Comparison of ENCODE assay signal across 12 cellular contexts in the genomic region with DNA sequence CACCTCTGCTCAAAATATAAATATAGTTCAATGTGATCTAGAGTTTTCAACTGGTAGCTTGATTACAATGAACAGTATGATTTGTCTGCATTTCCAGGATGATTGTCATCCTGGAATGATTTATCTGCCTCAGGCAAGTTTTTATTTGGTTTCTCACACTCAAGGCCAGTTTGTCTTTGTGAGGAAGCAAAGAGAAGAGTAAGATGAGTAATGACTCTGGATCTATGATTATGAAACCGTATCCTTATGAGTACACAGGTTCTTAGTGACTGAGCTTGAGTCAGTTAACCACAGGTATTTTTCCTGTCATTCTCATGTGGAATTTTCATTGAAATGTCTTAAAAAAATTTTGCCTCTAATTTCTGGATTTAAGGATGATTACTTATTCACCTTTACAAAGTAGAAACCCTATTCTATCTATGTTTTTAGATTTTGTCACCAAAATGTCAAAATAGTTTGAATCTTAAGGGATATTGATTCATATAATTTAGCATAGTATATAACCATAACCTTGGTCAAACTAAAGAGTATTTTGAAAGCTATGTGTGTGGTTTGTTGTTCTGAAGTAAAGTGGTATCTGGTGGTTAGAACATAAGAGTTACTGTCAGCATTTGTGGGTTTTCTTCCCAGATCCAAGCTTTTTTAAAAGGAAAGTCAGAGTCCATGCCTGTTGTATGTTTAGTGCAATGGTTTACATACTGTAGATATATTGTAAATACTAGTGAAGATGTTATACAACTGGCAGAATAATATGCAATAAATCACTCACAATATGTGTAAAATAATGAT.
DNase-seq lines count a peak whose midpoint lies in the region; ATAC-seq, FAIRE-seq and TF ChIP-seq lines count a peak whose summit lies in the region.
"Had no signal": no experiment of that assay in that cellular context is flagged by ENCODE, and none has a peak within 500 bp of the region (broad histone marks: within the 10 kb centered on the region; RNA-seq: fewer than 3 reads in every experiment).

No MANE protein-coding gene starts in this region.

- H3K4me2 ChIP-seq in endothelial cell of umbilical vein (ENCODE audit: insufficient read depth, low read length) (peak overlapping the region; percentile 45), trophoblast cell (ENCODE audit: low read length) (no peak overlapping the region)

- no peak overlapping the region for H3K23ac ChIP-seq in trophoblast cell (ENCODE audit: low read length)

- no peak overlapping the region for H3K14ac ChIP-seq in trophoblast cell (ENCODE audit: low read length)

- TF ChIP-seq POLR2A in endothelial cell of umbilical vein (IDR thresholded peaks at IDR 0.05; ENCODE audit: low read depth, low read length) (no peak), ovary (IDR thresholded peaks at IDR 0.05) (no peak)

- no peak for TF ChIP-seq EP300 in ovary (IDR thresholded peaks at IDR 0.05)

- H2BK5ac ChIP-seq in trophoblast cell (ENCODE audit: low read depth, low read length, poor library complexity), result no peak overlapping the region

- H3K9ac ChIP-seq in endothelial cell of umbilical vein (replicated peaks; ENCODE audit: extremely low read depth, insufficient read depth, low read length), result peak overlapping the region; percentile 8
- H3K9ac ChIP-seq in trophoblast cell (ENCODE audit: low read length), result no peak overlapping the region

- H2BK120ac ChIP-seq in trophoblast cell (ENCODE audit: insufficient read depth, low read length, poor library complexity), result no peak overlapping the region

- dilution Hi-C loops in endothelial cell of umbilical vein (cut with MboI; ENCODE audit: extremely low pct_ligation_motif_present, low sequenced_read_pairs), result no loop called here

- H4K12ac ChIP-seq in trophoblast cell (ENCODE audit: low read depth, low read length), result no peak overlapping the region

- H3K36me3 ChIP-seq in endothelial cell of umbilical vein (ENCODE audit: control insufficient read depth in 2 of 2, extremely low read depth in 1 of 2, insufficient read depth in 2 of 2, low read length in 2 of 2) (no peaks in the 10 kb centered on the region), trophoblast cell (ENCODE audit: control insufficient read depth in 1 of 2, insufficient read depth in 2 of 2, low read length in 2 of 2) (no peaks in the 10 kb centered on the region), ovary (no peaks in the 10 kb centered on the region)

- peak overlapping the region; percentile 53 for H3K27ac ChIP-seq in endothelial cell of umbilical vein (ENCODE audit: insufficient read depth, low read depth, low read length)
- no peak overlapping the region for H3K27ac ChIP-seq in trophoblast cell (ENCODE audit: low read depth, low read length)
- no peak overlapping the region for H3K27ac ChIP-seq in ovary

- BruUV-seq in endothelial cell of umbilical vein (replicated peaks; lab: Mats Ljungman, UMichigan), result TSS peak; percentile 49

- H2AFZ ChIP-seq in endothelial cell of umbilical vein (ENCODE audit: low read depth, low read length) (no peak overlapping the region), trophoblast cell (ENCODE audit: insufficient read depth, low read length, poor library complexity) (no peak overlapping the region)

- H2BK12ac ChIP-seq in trophoblast cell (ENCODE audit: low read length), result no peak overlapping the region

- no peak overlapping the region for H3K18ac ChIP-seq in trophoblast cell (ENCODE audit: low read length)

- POLR2A ChIA-PET in endothelial cell of umbilical vein (lab: Charles Lee), result no interaction called here

- no peak overlapping the region for H4K91ac ChIP-seq in trophoblast cell (ENCODE audit: low read depth, low read length)

- no peak overlapping the region for H3K4me3 ChIP-seq in endothelial cell of umbilical vein (replicated peaks in 1 of 3; ENCODE audit: insufficient read depth in 1 of 3, low read depth in 1 of 3, low read length in 3 of 3)
- H3K4me3 ChIP-seq in trophoblast cell (ENCODE audit: low read depth, low read length), result no peak overlapping the region
- H3K4me3 ChIP-seq in ovary, result no peak overlapping the region

- no peak for ATAC-seq in HG03342 (IDR thresholded peaks at IDR 0.05; ENCODE audit: unreplicated experiment)
- ATAC-seq: left ventricle myocardium superior, T-helper 17 cell had no signal

- H3K9me3 ChIP-seq in endothelial cell of umbilical vein (replicated peaks; ENCODE audit: control insufficient read depth, insufficient read depth, low read length) (no peaks in the 10 kb centered on the region), trophoblast cell (ENCODE audit: insufficient read depth, low read depth, low read length) (peaks cover 1% of the 10 kb centered on the region), ovary (no peaks in the 10 kb centered on the region)

- H3K4me1 ChIP-seq in endothelial cell of umbilical vein (ENCODE audit: control insufficient read depth, extremely low read depth, insufficient read depth, low read length) (peaks cover 36% of the 10 kb centered on the region), trophoblast cell (ENCODE audit: control insufficient read depth in 1 of 2, insufficient read depth in 2 of 2, low read length in 2 of 2) (peaks cover 0 to 2% of the 10 kb centered on the region in 2 experiments), ovary (ENCODE audit: insufficient read depth) (no peaks in the 10 kb centered on the region)

- H2AK5ac ChIP-seq in trophoblast cell (ENCODE audit: low read length), result no peak overlapping the region

- H3K4ac ChIP-seq in trophoblast cell (ENCODE audit: low read depth, low read length), result no peak overlapping the region

- H4K20me1 ChIP-seq in endothelial cell of umbilical vein (replicated peaks; ENCODE audit: control insufficient read depth, extremely low read depth, insufficient read depth, low read length), result no peaks in the 10 kb centered on the region

- CTCF ChIA-PET in endothelial cell of umbilical vein (lab: Charles Lee), result interaction anchor here (0.9 to 2.8 kb wide), 6 partner anchors 16 to 281 kb away, joined by 3 to 14 read pairs (median 4); no protein-coding TSS in a partner anchor

- no peak for FAIRE-seq in endothelial cell of umbilical vein (lab: Jason Lieb, UNC)

- intact Hi-C loops in endothelial cell of umbilical vein (cut with micrococcal nuclease) (loop anchor here (2.0 kb wide), 1 partner anchor 16 kb away; no protein-coding TSS in a partner anchor), ovary (cut with DNase I) (no loop called here)

- DNase-seq in GM04504 (ENCODE audit: low read depth), result peak; percentile 95
- peak; percentile 6 for DNase-seq in NOMO-1 treated with dmso at 0.1 percent for 144 hours (lab: John Stamatoyannopoulos, UW; ENCODE audit: unreplicated experiment)
- DNase-seq in endothelial cell of umbilical vein (ENCODE audit: low read depth, low spot score), result peak; percentile 72
- DNase-seq in trophoblast cell, result peak; percentile 61 to 99
- DNase-seq in GM13977 (ENCODE audit: low spot score), result no peak
- no peak for DNase-seq in anterior cingulate cortex (lab: John Stamatoyannopoulos, UW)
- no peak for DNase-seq in ovary
- DNase-seq: left ventricle myocardium superior; MM.1S; stimulated activated CD4-positive, alpha-beta T cell treated with anti-CD3 and anti-CD28 coated beads, Interleukin-4, amount 100 ng/mL, for 1 hour; T-helper 17 cell had no signal

- H3K79me1 ChIP-seq in trophoblast cell (ENCODE audit: low read length), result peaks cover 2% of the 10 kb centered on the region

- H3K27me3 ChIP-seq in endothelial cell of umbilical vein (ENCODE audit: control insufficient read depth in 2 of 2, insufficient read depth in 2 of 2, low read length in 2 of 2) (no peaks in the 10 kb centered on the region), trophoblast cell (ENCODE audit: insufficient read depth, low read length) (no peaks in the 10 kb centered on the region), ovary (no peaks in the 10 kb centered on the region)

- TF ChIP-seq CTCF in endothelial cell of umbilical vein (IDR thresholded peaks at IDR 0.05; ENCODE audit: extremely low read depth in 1 of 2, insufficient read depth in 1 of 2, low read depth in 1 of 2, low read length in 2 of 2), result no peak
- TF ChIP-seq CTCF in GM13977 (IDR thresholded peaks at IDR 0.05; ENCODE audit: extremely low read depth, insufficient read depth, missing control alignments), result no peak
- TF ChIP-seq CTCF in ovary (IDR thresholded peaks at IDR 0.05), result no peak

- H3K79me2 ChIP-seq in endothelial cell of umbilical vein (ENCODE audit: control insufficient read depth, insufficient read depth, low read length) (peaks cover 8% of the 10 kb centered on the region), trophoblast cell (ENCODE audit: control insufficient read depth, insufficient read depth, low read length, poor library complexity) (peaks cover 4% of the 10 kb centered on the region)

- no peak overlapping the region for H4K8ac ChIP-seq in trophoblast cell (ENCODE audit: low read depth, low read length)

- H3K9me1 ChIP-seq in endothelial cell of umbilical vein (replicated peaks; ENCODE audit: control insufficient read depth, extremely low read depth, insufficient read depth, low read length), result no peaks in the 10 kb centered on the region

- no CpG with 5 or more reads among the region's 1 CpG for WGBS in trophoblast cell (ENCODE audit: extremely low coverage, insufficient coverage, insufficient read length)
- 28 to 40% (median 33%) methylated on average over 1 of the region's 1 CpG for WGBS in ovary, 3 donors

- in situ Hi-C loops in GM13977 (cut with MboI; ENCODE audit: low pct_unique_long_range_greater_than_20kb, low sequenced_read_pairs, unreplicated experiment), result no loop called here

TF ChIP-seq in endothelial cell of umbilical vein, 7 proteins besides CTCF, POLR2A, EP300 and RAD21:
- TF ChIP-seq POLR2AphosphoS5 (IDR thresholded peaks at IDR 0.05; ENCODE audit: insufficient read depth, low read depth, low read length) (peak; percentile 24), FOS (IDR thresholded peaks at IDR 0.05; ENCODE audit: borderline replicate concordance, insufficient read depth, low read length) (peak; percentile 90), JUN (IDR thresholded peaks at IDR 0.05; ENCODE audit: borderline replicate concordance, insufficient read depth, insufficient read length, low read depth) (peak; percentile 37), MAX (IDR thresholded peaks at IDR 0.05; ENCODE audit: insufficient read depth, insufficient read length) (no peak), GATA2 (IDR thresholded peaks at IDR 0.05; ENCODE audit: insufficient read depth, insufficient read length, low read depth, low read length) (peak; percentile 52)
TF ChIP-seq in endothelial cell of umbilical vein: peak in this region for 4.

Comparison
In these comparisons a context has a peak if more than half of its experiments do, and no peak if none do; other contexts are left out.
1. DNase-seq: peak in GM04504 (single experiment), NOMO-1 treated with dmso at 0.1 percent for 144 hours (single experiment), endothelial cell of umbilical vein (single experiment) and trophoblast cell (2 of 2); none in GM13977 (single experiment), anterior cingulate cortex (0 of 58) and ovary (0 of 5).